In genomic region chr10:16816142-16816541, GRCh38 we compare ENCODE assay signal across 8 cellular contexts. TPM values are rescaled to one million over a fixed set of nuclear protein-coding genes. Genes with fewer than 3 reads are reported as not detected.
DNase-seq lines count a peak whose midpoint lies in the region; ATAC-seq and TF ChIP-seq lines count a peak whose summit lies in the region.

No MANE protein-coding gene starts in this region.

- H3K27me3 ChIP-seq in sigmoid colon = no peaks in the 10 kb centered on the region

- H3K9me2 ChIP-seq in OCI-LY7 (ENCODE audit: insufficient read depth, low read length) = no peaks in the 10 kb centered on the region

- TF ChIP-seq CTCF in OCI-LY7 (conservative IDR thresholded peaks at IDR 0.05; ENCODE audit: low read length) (0 out of 2 replicates have a peak, but pooled peaks have one; percentile 25), sigmoid colon (IDR thresholded peaks at IDR 0.05) (no peak)

- H3K9me3 ChIP-seq in OCI-LY7 (ENCODE audit: low read length) (no peaks in the 10 kb centered on the region), sigmoid colon (no peaks in the 10 kb centered on the region)

- POLR2A ChIA-PET in OCI-LY7 (lab: Charles Lee) = interaction anchor here (0.6 to 1.8 kb wide), 3 partner anchors 20 to 452 kb away, joined by 4 to 11 read pairs (median 5); no protein-coding TSS in a partner anchor

- H3K4me2 ChIP-seq in OCI-LY7 (ENCODE audit: low read length) = peak overlapping the region; percentile 75

- H3K79me2 ChIP-seq in OCI-LY7 (ENCODE audit: insufficient read depth, low read depth, low read length) = peaks cover 7% of the 10 kb centered on the region; the same call in 1 of the 2 replicates

- peaks cover 12% of the 10 kb centered on the region for H3K4me1 ChIP-seq in OCI-LY7 (ENCODE audit: insufficient read depth, low read length, poor library complexity, severe bottlenecking)
- H3K4me1 ChIP-seq in sigmoid colon = peaks cover 0 to 29% (median 28%) of the 10 kb centered on the region in 4 donors

- H2AFZ ChIP-seq in OCI-LY7 (ENCODE audit: low read length) = peak overlapping the region; percentile 53; the same call in 1 of the 2 replicates

- WGBS in sigmoid colon, 2 donors = 40 to 86% methylated on average over 3 of the region's 3 CpGs

- H3K36me3 ChIP-seq in OCI-LY7 (ENCODE audit: insufficient read depth, low read length) (no peaks in the 10 kb centered on the region), sigmoid colon (no peaks in the 10 kb centered on the region)

- intact Hi-C loops in OCI-LY7 (cut with micrococcal nuclease; ENCODE audit: unreplicated experiment) (loop anchor here (10.0 kb wide), 1 partner anchor 381 kb away; the partner anchor contains the start of gene PTER), sigmoid colon (cut with DNase I) (loop anchor here (2.0 to 10.0 kb wide), 2 partner anchors 379 to 1721 kb away; partner anchors contain the start of genes PTER and RPP38)

- CTCF ChIA-PET in OCI-LY7 (lab: Charles Lee; ENCODE audit: unreplicated experiment) = no interaction called here

- no peak overlapping the region for H3K27ac ChIP-seq in OCI-LY7 (ENCODE audit: low read depth, low read length, poor library complexity, severe bottlenecking)
- H3K27ac ChIP-seq in sigmoid colon = peak overlapping the region in 2 of 4 donors; percentile 86

- H3K4me3 ChIP-seq in OCI-LY7 (ENCODE audit: low read depth, low read length, poor library complexity, severe bottlenecking) = peak overlapping the region; percentile 81
- peak overlapping the region; percentile 57 to 92 (median 80) for H3K4me3 ChIP-seq in sigmoid colon

- H4K20me1 ChIP-seq in OCI-LY7 (ENCODE audit: insufficient read depth, low read length) = no peaks in the 10 kb centered on the region

- TF ChIP-seq POLR2A in erythroblast (IDR thresholded peaks at IDR 0.05; ENCODE audit: low read length) (no peak), sigmoid colon (IDR thresholded peaks at IDR 0.05) (no peak)

- ATAC-seq in HG02973 (IDR thresholded peaks at IDR 0.05; ENCODE audit: unreplicated experiment) (no peak), GM18498 (IDR thresholded peaks at IDR 0.05; ENCODE audit: unreplicated experiment) (no peak)

- no peak for TF ChIP-seq EP300 in sigmoid colon (IDR thresholded peaks at IDR 0.05)

- peak; percentile 5 for DNase-seq in GM03348 (ENCODE audit: low spot score)
- DNase-seq in OCI-LY7 (ENCODE audit: low spot score) = no peak
- peak; percentile 26 to 49 for DNase-seq in erythroblast (lab: John Stamatoyannopoulos, UW)
- no peak for DNase-seq in sigmoid colon
- DNase-seq in hypothalamus (lab: John Stamatoyannopoulos, UW) = no peak
- DNase-seq in anterior cingulate cortex (lab: John Stamatoyannopoulos, UW) = no peak

- no TSS peak for BruUV-seq in OCI-LY7 (replicated peaks; lab: Mats Ljungman, UMichigan)

RNA-seq across cellular contexts. Expression of gene RSU1, which starts 1.1 kb away (rescaled TPM):
- total RNA-seq in OCI-LY7 (2014; rRNA removed; shearing (Covaris generic)) = 25.3 and 26.0 TPM in 2 replicates
- total RNA-seq in OCI-LY7 (2022) = 31.1 and 34.8 TPM in 2 replicates
- total RNA-seq in sigmoid colon = 10 to 100 TPM; 50.3 to 94.7 (median 74.6) TPM
- polyA plus RNA-seq in sigmoid colon = 10 to 100 TPM; 46.2 to 75.8 (median 48.5) TPM

Comparison
In these comparisons a context has a peak if more than half of its experiments do, and no peak if none do; other contexts are left out.
1. DNase-seq: peak in GM03348 (single experiment) and erythroblast (2 of 2); none in OCI-LY7 (single experiment), sigmoid colon (single experiment), hypothalamus (0 of 51) and anterior cingulate cortex (0 of 58).